Comparison of ENCODE assay signal across 24 cellular contexts in the genomic region with DNA sequence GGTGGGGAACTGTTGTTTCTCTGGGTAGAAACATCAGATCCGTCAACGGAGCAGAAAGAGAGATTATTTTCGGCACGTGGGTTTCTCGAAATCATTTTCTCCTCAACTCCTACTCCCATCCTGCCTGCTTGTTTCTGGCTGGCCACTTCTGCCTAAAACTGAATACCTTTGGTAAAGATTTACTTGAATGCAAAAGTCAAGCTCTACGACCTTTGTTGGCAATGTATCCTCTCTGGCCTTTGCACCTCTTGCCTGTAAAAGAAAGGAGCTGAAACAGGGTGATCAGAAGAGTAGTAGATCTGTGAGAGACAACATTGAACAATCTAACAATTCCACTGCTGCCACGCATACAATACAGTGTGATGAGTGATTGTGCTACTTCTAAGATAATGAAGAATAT.
"Had no signal": no experiment of that assay in that cellular context is flagged by ENCODE, and none has a peak within 500 bp of the region (broad histone marks: within the 10 kb centered on the region; RNA-seq: fewer than 3 reads in every experiment).

No MANE protein-coding gene starts in this region.

- DNase-seq: cerebellar nuclear complex; esophagus squamous epithelium; foreskin fibroblast; glutamatergic neuron; immature natural killer cell; mucosa of descending colon; naive thymus-derived CD8-positive, alpha-beta T cell; occipital lobe; pancreas; psoas muscle; retina; sigmoid colon; stimulated activated CD4-positive, alpha-beta T cell treated with anti-CD3 and anti-CD28 coated beads, Interleukin-12 subunit alpha, Interleukin-12 subunit beta, amount 100 ng/mL, for 4 hours; stimulated activated naive CD4-positive, alpha-beta T cell; stomach; substantia nigra; uterus had no signal

- H3K36me3 Mint-ChIP-seq: immature natural killer cell; naive thymus-derived CD8-positive, alpha-beta T cell had no signal

- FAIRE-seq: colon, keratinocyte, pancreas had no signal

- H3K4me1 ChIP-seq: esophagus squamous epithelium, sigmoid colon, transverse colon, uterus had no signal

- H3K4me1 Mint-ChIP-seq: immature natural killer cell had no signal

- H3K27me3 ChIP-seq: esophagus squamous epithelium, pancreas, sigmoid colon, stomach, transverse colon, uterus had no signal

- H3K9me3 Mint-ChIP-seq: dendritic cell treated with granulocyte-macrophage colony-stimulating factor and Interleukin-4, amounts not matched to agents 40 ng/mL and 50 ng/mL, for 4 days; immature natural killer cell; naive thymus-derived CD8-positive, alpha-beta T cell had no signal

- H3K27me3 Mint-ChIP-seq: dendritic cell treated with granulocyte-macrophage colony-stimulating factor and Interleukin-4, amounts not matched to agents 40 ng/mL and 50 ng/mL, for 4 days had no signal

- H3K36me3 ChIP-seq: esophagus squamous epithelium, gastroesophageal sphincter, pancreas, sigmoid colon, stomach, thoracic aorta, transverse colon, uterus had no signal

- H3K4me3 ChIP-seq: esophagus squamous epithelium, gastroesophageal sphincter, mucosa of descending colon, pancreas, psoas muscle, sigmoid colon, skin epidermis, stomach, thoracic aorta, transverse colon, uterus had no signal

- H3K27ac Mint-ChIP-seq: dendritic cell treated with granulocyte-macrophage colony-stimulating factor and Interleukin-4, amounts not matched to agents 40 ng/mL and 50 ng/mL, for 4 days; immature natural killer cell; naive thymus-derived CD8-positive, alpha-beta T cell had no signal

- H3K9me3 ChIP-seq: esophagus squamous epithelium, gastroesophageal sphincter, mucosa of descending colon, pancreas, psoas muscle, sigmoid colon, stomach, thoracic aorta, transverse colon, uterus had no signal

- H3K27ac ChIP-seq: esophagus squamous epithelium, gastroesophageal sphincter, pancreas, psoas muscle, sigmoid colon, skin epidermis, stomach, thoracic aorta, transverse colon, uterus had no signal

- H3K4me3 Mint-ChIP-seq: dendritic cell treated with granulocyte-macrophage colony-stimulating factor and Interleukin-4, amounts not matched to agents 40 ng/mL and 50 ng/mL, for 4 days; immature natural killer cell; naive thymus-derived CD8-positive, alpha-beta T cell had no signal
